In genomic region chr14:21014761-21015190, GRCh38 we compare ENCODE assay signal across 8 cellular contexts. TPM values are rescaled to one million over a fixed set of nuclear protein-coding genes. Genes with fewer than 3 reads are reported as not detected.
DNase-seq lines count a peak whose midpoint lies in the region; ATAC-seq lines count a peak whose summit lies in the region.

No MANE protein-coding gene starts in this region.

- peak; percentile 47 for ATAC-seq in HG02938 (IDR thresholded peaks at IDR 0.05; ENCODE audit: unreplicated experiment)
- ATAC-seq in left colon = peak; percentile 84
- ATAC-seq in HG02678 (IDR thresholded peaks at IDR 0.05; ENCODE audit: unreplicated experiment) = no peak

- DNase-seq in CMK (ENCODE audit: low read depth) (peak; percentile 63), NCI-H524 (lab: John Stamatoyannopoulos, UW) (peak; percentile 73 to 95), cerebellum (ENCODE audit: low spot score) (peak; percentile 85), left colon (peak; percentile 77 to 89)
- peak; percentile 78 to 82 for DNase-seq in activated CD4-positive, alpha-beta T cell treated with anti-CD3 and anti-CD28 coated beads for 24 hours (ENCODE audit: low read depth in 2 of 2)
- DNase-seq in stimulated activated CD4-positive, alpha-beta T cell treated with anti-CD3 and anti-CD28 coated beads, Interleukin-2, amount 100 ng/mL, for 4 hours (ENCODE audit: low read depth) = peak; percentile 65

- intact Hi-C loops in left colon (cut with DNase I, micrococcal nuclease) = loop anchor here (5.0 to 10.0 kb wide), 3 partner anchors 38 to 93 kb away; partner anchors contain the start of gene ZNF219 (in 1 of the 2)

RNA-seq across cellular contexts. Expression of gene NDRG2, which starts 10.1 kb away (rescaled TPM):
- total RNA-seq in cerebellum (142 TPM), left colon (100 to 1,000 TPM; 135 to 140 TPM)

RNA-seq across cellular contexts. Expression of gene TPPP2, which starts 15.2 kb away (rescaled TPM):
- total RNA-seq in cerebellum (not detected), left colon (under 1 TPM; 0.28 to 0.58 TPM)

RNA-seq across cellular contexts. Expression of gene SLC39A2, which starts 15.7 kb away (rescaled TPM):
- not detected for total RNA-seq in cerebellum
- under 1 TPM; 0.61 to 0.92 TPM for total RNA-seq in left colon

RNA-seq across cellular contexts. Expression of gene RNASE13, which starts 19.8 kb away (rescaled TPM):
- total RNA-seq in cerebellum (not detected), left colon (not detected)

RNA-seq across cellular contexts. Expression of gene METTL17, which starts 25.0 kb away (rescaled TPM):
- total RNA-seq in cerebellum (42.2 TPM), left colon (10 to 100 TPM; 48.4 to 65.1 TPM)
